In the genomic region with DNA sequence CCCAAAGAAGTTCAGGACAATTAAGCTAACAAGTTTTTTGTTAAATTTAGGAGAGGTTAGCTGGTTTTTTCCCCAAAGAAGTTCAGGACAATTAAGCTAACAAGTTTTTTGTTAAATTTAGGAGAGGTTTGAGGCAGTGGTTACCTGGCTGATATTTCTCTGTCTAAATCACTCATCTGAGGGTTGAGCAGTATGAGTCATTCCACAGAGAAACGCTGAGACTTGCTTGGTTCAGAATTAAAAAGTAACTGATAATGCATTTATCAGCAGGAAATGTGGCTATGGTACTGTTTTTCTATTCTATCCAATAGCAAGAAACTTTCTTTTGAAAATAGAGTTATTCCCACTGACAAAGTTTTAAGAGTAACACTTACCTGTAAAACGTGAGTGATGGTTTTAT, we compare ENCODE assay signal across 20 cellular contexts. TPM values are rescaled to one million over a fixed set of nuclear protein-coding genes. Genes with fewer than 3 reads are reported as not detected.
DNase-seq lines count a peak whose midpoint lies in the region; ATAC-seq and TF ChIP-seq lines count a peak whose summit lies in the region.
"Had no signal": no experiment of that assay in that cellular context is flagged by ENCODE, and none has a peak within 500 bp of the region (broad histone marks: within the 10 kb centered on the region; RNA-seq: fewer than 3 reads in every experiment).

No MANE protein-coding gene starts in this region.

- CTCF ChIA-PET in CD8-positive, alpha-beta memory T cell (lab: Charles Lee), result no interaction called here

- peak overlapping the region; percentile 2 for H3K27ac ChIP-seq in smooth muscle cell (ENCODE audit: low read depth)
- no peak overlapping the region for H3K27ac ChIP-seq in CD8-positive, alpha-beta memory T cell (ENCODE audit: low read depth, low read length)
- no peak overlapping the region for H3K27ac ChIP-seq in upper lobe of left lung
- H3K27ac ChIP-seq: BLaER1 treated with 17β-estradiol and CSF1 and Interleukin-3, amounts not matched to agents 10 nM and 100 nM; colonic mucosa; KMS-11; left lung had no signal

- peak; percentile 50 to 60 for ATAC-seq in activated T-cell treated with anti-CD3 and anti-CD28 coated beads, Interleukin-2, amount 50 U/mL, for 72 hours (replicated peaks in 1 of 2)
- no peak for ATAC-seq in upper lobe of left lung (ENCODE audit: low FRiP score in 2 of 2)
- ATAC-seq: left lung, sciatic nerve had no signal

- H3K4me1 Mint-ChIP-seq in activated T-cell treated with anti-CD3 and anti-CD28 coated beads, Interleukin-2, amount 50 U/mL, for 72 hours (ENCODE audit: low read depth), result no peaks in the 10 kb centered on the region
- no peaks in the 10 kb centered on the region for H3K4me1 Mint-ChIP-seq in CD8-positive, alpha-beta memory T cell

- no peaks in the 10 kb centered on the region for H3K9me3 Mint-ChIP-seq in activated T-cell treated with anti-CD3 and anti-CD28 coated beads, Interleukin-2, amount 50 U/mL, for 72 hours
- no peaks in the 10 kb centered on the region for H3K9me3 Mint-ChIP-seq in CD8-positive, alpha-beta memory T cell
- H3K9me3 Mint-ChIP-seq: brain, nephron had no signal

- no peak for TF ChIP-seq EP300 in upper lobe of left lung (IDR thresholded peaks at IDR 0.05)

- no peak overlapping the region for H3K9ac ChIP-seq in smooth muscle cell (ENCODE audit: low read depth)
- H3K9ac ChIP-seq: BLaER1 treated with 17β-estradiol and CSF1 and Interleukin-3, amounts not matched to agents 10 nM and 100 nM; KMS-11 had no signal

- H3K27me3 Mint-ChIP-seq in activated T-cell treated with anti-CD3 and anti-CD28 coated beads, Interleukin-2, amount 50 U/mL, for 72 hours (ENCODE audit: low read depth), result no peaks in the 10 kb centered on the region
- H3K27me3 Mint-ChIP-seq in CD8-positive, alpha-beta memory T cell, result peaks cover 6 to 16% of the 10 kb centered on the region in 2 donors
- H3K27me3 Mint-ChIP-seq: brain had no signal

- H3F3A ChIP-seq in smooth muscle cell (ENCODE audit: low read depth), result no peaks in the 10 kb centered on the region

- H3K4me3 Mint-ChIP-seq in activated T-cell treated with anti-CD3 and anti-CD28 coated beads, Interleukin-2, amount 50 U/mL, for 72 hours, result no peak overlapping the region
- no peak overlapping the region for H3K4me3 Mint-ChIP-seq in CD8-positive, alpha-beta memory T cell
- H3K4me3 Mint-ChIP-seq: brain, nephron had no signal

- POLR2A ChIA-PET in CD8-positive, alpha-beta memory T cell (lab: Charles Lee), result no interaction called here

- H3K27me3 ChIP-seq in smooth muscle cell (ENCODE audit: low read depth) (no peaks in the 10 kb centered on the region), upper lobe of left lung (no peaks in the 10 kb centered on the region)
- H3K27me3 ChIP-seq in CD8-positive, alpha-beta memory T cell (ENCODE audit: insufficient read depth, low read length, poor library complexity, severe bottlenecking), result no peaks in the 10 kb centered on the region
- H3K27me3 ChIP-seq: BLaER1 treated with 17β-estradiol and CSF1 and Interleukin-3, amounts not matched to agents 10 nM and 100 nM; colonic mucosa; left lung had no signal

- H3K79me2 ChIP-seq in smooth muscle cell (ENCODE audit: low read depth), result no peaks in the 10 kb centered on the region

- no peaks in the 10 kb centered on the region for H3K9me3 ChIP-seq in smooth muscle cell (replicated peaks; ENCODE audit: low read depth)
- H3K9me3 ChIP-seq in CD8-positive, alpha-beta memory T cell (ENCODE audit: low read length), result no peaks in the 10 kb centered on the region
- no peaks in the 10 kb centered on the region for H3K9me3 ChIP-seq in upper lobe of left lung
- H3K9me3 ChIP-seq: BLaER1 treated with 17β-estradiol and CSF1 and Interleukin-3, amounts not matched to agents 10 nM and 100 nM; colonic mucosa; left lung had no signal

- H3K36me3 Mint-ChIP-seq in activated T-cell treated with anti-CD3 and anti-CD28 coated beads, Interleukin-2, amount 50 U/mL, for 72 hours (ENCODE audit: insufficient read depth in 2 of 2), result no peaks in the 10 kb centered on the region
- no peaks in the 10 kb centered on the region for H3K36me3 Mint-ChIP-seq in CD8-positive, alpha-beta memory T cell

- H3K4me2 ChIP-seq in smooth muscle cell, result no peak overlapping the region
- H3K4me2 ChIP-seq: BLaER1 treated with 17β-estradiol and CSF1 and Interleukin-3, amounts not matched to agents 10 nM and 100 nM; KMS-11 had no signal

- no peaks in the 10 kb centered on the region for H4K20me1 ChIP-seq in smooth muscle cell (ENCODE audit: low read depth)
- H4K20me1 ChIP-seq: BLaER1 treated with 17β-estradiol and CSF1 and Interleukin-3, amounts not matched to agents 10 nM and 100 nM had no signal

- no peaks in the 10 kb centered on the region for H3K36me3 ChIP-seq in smooth muscle cell (ENCODE audit: low read depth)
- no peaks in the 10 kb centered on the region for H3K36me3 ChIP-seq in CD8-positive, alpha-beta memory T cell (ENCODE audit: insufficient read depth, low read length)
- H3K36me3 ChIP-seq in upper lobe of left lung, result peaks cover 0 to 27% (median 0%) of the 10 kb centered on the region in 4 donors
- H3K36me3 ChIP-seq: colonic mucosa had no signal

- H3K4me3 ChIP-seq in choroid plexus epithelial cell (ENCODE audit: low read depth, low read length) (no peak overlapping the region), smooth muscle cell (no peak overlapping the region), upper lobe of left lung (no peak overlapping the region)
- H3K4me3 ChIP-seq in CD8-positive, alpha-beta memory T cell (ENCODE audit: low read length), result no peak overlapping the region
- H3K4me3 ChIP-seq: BLaER1 treated with 17β-estradiol and CSF1 and Interleukin-3, amounts not matched to agents 10 nM and 100 nM; colonic mucosa; left lung had no signal

- no peak for TF ChIP-seq CTCF in choroid plexus epithelial cell (conservative IDR thresholded peaks at IDR 0.05; ENCODE audit: low read depth, low read length)
- no peak for TF ChIP-seq CTCF in smooth muscle cell (IDR thresholded peaks at IDR 0.05; ENCODE audit: borderline replicate concordance, insufficient read depth, poor library complexity, severe bottlenecking)
- no peak for TF ChIP-seq CTCF in upper lobe of left lung (IDR thresholded peaks at IDR 0.05)

- no peak for DNase-seq in activated T-cell treated with anti-CD3 and anti-CD28 coated beads, Interleukin-2, amount 50 U/mL, for 72 hours
- no peak for DNase-seq in activated T-cell treated with anti-CD3 and anti-CD28 coated beads, Interleukin-2, amount 50 U/mL, for 48 hours
- DNase-seq in M059J (ENCODE audit: low read depth), result peak; percentile 16
- DNase-seq in choroid plexus epithelial cell (ENCODE audit: low read depth), result peak; percentile 37
- DNase-seq in smooth muscle cell (lab: John Stamatoyannopoulos, UW; ENCODE audit: unreplicated experiment), result no peak
- no peak for DNase-seq in CD8-positive, alpha-beta memory T cell
- no peak for DNase-seq in upper lobe of left lung
- no peak for DNase-seq in DMS 273 (lab: John Stamatoyannopoulos, UW; ENCODE audit: unreplicated experiment)
- DNase-seq: activated CD4-positive, alpha-beta T cell treated with anti-CD3 and anti-CD28 coated beads for 4 hours; Calu3; colonic mucosa; left lung; MV-4-11; NCI-H1694; NCI-H69 had no signal

- no peak overlapping the region for H2AFZ ChIP-seq in smooth muscle cell (ENCODE audit: low read depth)

- no peaks in the 10 kb centered on the region for H3K4me1 ChIP-seq in smooth muscle cell (ENCODE audit: low read depth)
- H3K4me1 ChIP-seq in CD8-positive, alpha-beta memory T cell (ENCODE audit: insufficient read depth, low read length), result no peaks in the 10 kb centered on the region
- peaks cover 0 to 10% (median 0%) of the 10 kb centered on the region in 4 donors for H3K4me1 ChIP-seq in upper lobe of left lung
- H3K4me1 ChIP-seq: BLaER1 treated with 17β-estradiol and CSF1 and Interleukin-3, amounts not matched to agents 10 nM and 100 nM; colonic mucosa; left lung had no signal

- H3K27ac Mint-ChIP-seq in activated T-cell treated with anti-CD3 and anti-CD28 coated beads, Interleukin-2, amount 50 U/mL, for 72 hours, result no peak overlapping the region
- H3K27ac Mint-ChIP-seq in CD8-positive, alpha-beta memory T cell, result no peak overlapping the region
- H3K27ac Mint-ChIP-seq: brain, nephron had no signal

- no peak for TF ChIP-seq POLR2A in upper lobe of left lung (IDR thresholded peaks at IDR 0.05)

- 49% methylated on average over 2 of the region's 2 CpGs for WGBS in smooth muscle cell (ENCODE audit: low lambda C conversion rate)
- WGBS in upper lobe of left lung, 2 donors, result 71 to 77% methylated on average over 2 of the region's 2 CpGs

RNA-seq across cellular contexts. Expression of gene KIDINS220, which starts 22.8 kb away (rescaled TPM):
- 10 to 100 TPM; 31.4 to 39.6 TPM for total RNA-seq in activated T-cell treated with anti-CD3 and anti-CD28 coated beads, Interleukin-2, amount 50 U/mL, for 72 hours
- 15.0 and 17.5 TPM in 2 replicates for total RNA-seq in M059J (2014; rRNA removed; shearing (Covaris generic))
- 54.9 and 55.3 TPM in 2 replicates for total RNA-seq in smooth muscle cell
- polyA plus RNA-seq in smooth muscle cell, result 17.8 and 22.3 TPM in 2 replicates
- total RNA-seq in CD8-positive, alpha-beta memory T cell, result 10 to 100 TPM; 33.1 to 33.2 TPM
- 25.6 TPM for polyA plus RNA-seq in CD8-positive, alpha-beta memory T cell
- total RNA-seq in upper lobe of left lung, result 100 to 1,000 TPM in 2 of 6 donors, 10 to 100 TPM in 4; 58.2 to 136 (median 69.9) TPM

Comparison
In these comparisons a context has a peak if more than half of its experiments do, and no peak if none do; other contexts are left out.
1. ATAC-seq: peak in activated T-cell treated with anti-CD3 and anti-CD28 coated beads, Interleukin-2, amount 50 U/mL, for 72 hours (2 of 2); none in upper lobe of left lung (0 of 2).
2. DNase-seq: peak in M059J (single experiment) and choroid plexus epithelial cell (single experiment); none in activated T-cell treated with anti-CD3 and anti-CD28 coated beads, Interleukin-2, amount 50 U/mL, for 72 hours (0 of 2), activated T-cell treated with anti-CD3 and anti-CD28 coated beads, Interleukin-2, amount 50 U/mL, for 48 hours (0 of 2), smooth muscle cell (single experiment), CD8-positive, alpha-beta memory T cell (0 of 5), upper lobe of left lung (0 of 2) and DMS 273 (single experiment).